In the genomic region with DNA sequence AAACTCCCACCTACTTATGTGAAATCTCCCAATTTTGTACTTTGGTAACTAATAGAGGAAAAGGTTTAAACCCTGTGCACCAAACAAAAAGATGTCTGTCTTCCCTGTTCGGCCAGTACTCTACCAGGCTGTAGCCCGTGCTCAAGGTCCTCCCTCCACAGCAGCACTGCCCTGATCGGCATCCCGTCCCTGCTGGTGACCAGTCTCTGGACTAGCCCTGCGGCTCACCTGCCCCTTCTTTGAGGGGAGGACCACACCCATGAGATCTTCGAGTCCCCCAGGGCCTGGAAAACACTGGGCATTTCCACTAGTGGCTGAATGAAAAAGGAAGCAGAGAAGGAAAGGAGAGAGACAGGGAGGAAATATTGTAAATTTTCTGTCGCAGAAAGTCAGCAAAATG, we compare ENCODE assay signal across 23 cellular contexts. TPM values are rescaled to one million over a fixed set of nuclear protein-coding genes. Genes with fewer than 3 reads are reported as not detected.
DNase-seq lines count a peak whose midpoint lies in the region; ATAC-seq and TF ChIP-seq lines count a peak whose summit lies in the region.
"Had no signal": no experiment of that assay in that cellular context is flagged by ENCODE, and none has a peak within 500 bp of the region (broad histone marks: within the 10 kb centered on the region; RNA-seq: fewer than 3 reads in every experiment).

No MANE protein-coding gene starts in this region.

- no peak overlapping the region for H2AFZ ChIP-seq in ACC112 (ENCODE audit: low read length, unreplicated experiment)

- peaks cover 70% of the 10 kb centered on the region for H3K79me2 ChIP-seq in ACC112 (ENCODE audit: control insufficient read depth, insufficient read depth, low read length, unreplicated experiment)

- H3K4me3 ChIP-seq in ACC112 (ENCODE audit: low read depth, low read length) (peak overlapping the region; percentile 99), fibroblast of villous mesenchyme (ENCODE audit: low read depth, low read length) (peak overlapping the region; percentile 10)
- H3K4me3 ChIP-seq: tibial nerve had no signal

- peaks cover 27% of the 10 kb centered on the region for H3K36me3 Mint-ChIP-seq in WTC11
- H3K36me3 Mint-ChIP-seq in nephron progenitor cell (ENCODE audit: low read depth) = no peaks in the 10 kb centered on the region
- H3K36me3 Mint-ChIP-seq: activated CD4-positive, alpha-beta memory T cell treated with anti-CD3 and anti-CD28 coated beads for 36 hours; activated naive CD4-positive, alpha-beta T cell treated with anti-CD3 and anti-CD28 coated beads, Interleukin-2, amount 50 U/mL, for 24 hours; CD4-positive, alpha-beta memory T cell had no signal

- H3K4me1 ChIP-seq in ACC112 (ENCODE audit: control insufficient read depth, insufficient read depth, low read length, unreplicated experiment) = peaks cover 20% of the 10 kb centered on the region

- no peaks in the 10 kb centered on the region for H3K36me3 ChIP-seq in ACC112 (ENCODE audit: insufficient read depth, low read length)
- H3K36me3 ChIP-seq: tibial nerve had no signal

- CTCF ChIA-PET in WTC11 (lab: Charles Lee) = interaction anchor here (0.9 to 1.0 kb wide), 2 partner anchors 19 to 57 kb away, joined by 5 to 6 read pairs; no protein-coding TSS in a partner anchor

- DNase-seq in WTC11 (ENCODE audit: low spot score) = no peak
- DNase-seq in fibroblast of villous mesenchyme (ENCODE audit: low read depth) = no peak
- DNase-seq in nephron progenitor cell = no peak
- no peak for DNase-seq in COLO668 (lab: John Stamatoyannopoulos, UW; ENCODE audit: unreplicated experiment)
- no peak for DNase-seq in activated gamma-delta T cell (lab: John Stamatoyannopoulos, UW)
- DNase-seq in effector CD8-positive, alpha-beta T cell (lab: John Stamatoyannopoulos, UW) = no peak
- no peak for DNase-seq in HT-29 (ENCODE audit: low spot score)
- DNase-seq: activated CD4-positive, alpha-beta memory T cell treated with anti-CD3 and anti-CD28 coated beads for 36 hours; activated CD8-positive, alpha-beta memory T cell treated with anti-CD3 and anti-CD28 coated beads, Interleukin-2, amount 50 U/mL, for 48 hours; AML-193; CD4-positive, alpha-beta memory T cell; central memory CD4-positive, alpha-beta T cell; mammary epithelial cell; NCI-H1048; NCI-H2029 treated with DMSO at 0.1 percent for 48 hours; NCI-H226; NCI-H774 had no signal

- H3K27me3 Mint-ChIP-seq in WTC11 (ENCODE audit: low read depth) = peaks cover 17% of the 10 kb centered on the region
- H3K27me3 Mint-ChIP-seq in nephron progenitor cell (ENCODE audit: low read depth, poor library complexity) = peaks cover 26% of the 10 kb centered on the region

- peak overlapping the region; percentile 89 for H3K4me3 Mint-ChIP-seq in WTC11
- H3K4me3 Mint-ChIP-seq in nephron progenitor cell = peak overlapping the region; percentile 89
- H3K4me3 Mint-ChIP-seq: activated CD4-positive, alpha-beta memory T cell treated with anti-CD3 and anti-CD28 coated beads for 36 hours; activated naive CD4-positive, alpha-beta T cell treated with anti-CD3 and anti-CD28 coated beads, Interleukin-2, amount 50 U/mL, for 24 hours; stimulated activated naive CD8-positive, alpha-beta T cell treated with anti-CD3 and anti-CD28 coated beads, Interleukin-15, Interleukin-2, amounts not matched to agents 100 ng/mL and 50 ng/mL, for 24 hours had no signal

- ATAC-seq in WTC11 = no peak
- ATAC-seq: activated CD4-positive, CD25-positive, alpha-beta regulatory T cell treated with anti-CD3 and anti-CD28 coated beads, Interleukin-2, amount 50 U/mL, for 24 hours had no signal

- POLR2A ChIA-PET in WTC11 (lab: Charles Lee) = no interaction called here

- peak overlapping the region; percentile 78 for H3K27ac Mint-ChIP-seq in WTC11
- H3K27ac Mint-ChIP-seq in nephron progenitor cell = no peak overlapping the region
- H3K27ac Mint-ChIP-seq: activated CD4-positive, alpha-beta memory T cell treated with anti-CD3 and anti-CD28 coated beads for 36 hours; activated naive CD4-positive, alpha-beta T cell treated with anti-CD3 and anti-CD28 coated beads, Interleukin-2, amount 50 U/mL, for 24 hours; stimulated activated naive CD8-positive, alpha-beta T cell treated with anti-CD3 and anti-CD28 coated beads, Interleukin-15, Interleukin-2, amounts not matched to agents 100 ng/mL and 50 ng/mL, for 24 hours had no signal

- H3K9me3 Mint-ChIP-seq in WTC11 = no peaks in the 10 kb centered on the region
- no peaks in the 10 kb centered on the region for H3K9me3 Mint-ChIP-seq in nephron progenitor cell
- H3K9me3 Mint-ChIP-seq: activated CD4-positive, alpha-beta memory T cell treated with anti-CD3 and anti-CD28 coated beads for 36 hours; activated naive CD4-positive, alpha-beta T cell treated with anti-CD3 and anti-CD28 coated beads, Interleukin-2, amount 50 U/mL, for 24 hours; CD4-positive, alpha-beta memory T cell; stimulated activated naive CD8-positive, alpha-beta T cell treated with anti-CD3 and anti-CD28 coated beads, Interleukin-15, Interleukin-2, amounts not matched to agents 100 ng/mL and 50 ng/mL, for 24 hours had no signal

- TF ChIP-seq CTCF in WTC11 (IDR thresholded peaks at IDR 0.05) (no peak), fibroblast of villous mesenchyme (IDR thresholded peaks at IDR 0.05; ENCODE audit: insufficient read depth, low read depth, low read length) (no peak), nephron progenitor cell (IDR thresholded peaks at IDR 0.05) (no peak)

- no peaks in the 10 kb centered on the region for H3K27me3 ChIP-seq in ACC112 (ENCODE audit: insufficient read depth, low read length)

- H3K4me1 Mint-ChIP-seq in WTC11 (peaks cover 72% of the 10 kb centered on the region), nephron progenitor cell (peaks cover 68% of the 10 kb centered on the region)

- H3K27ac ChIP-seq in ACC112 (ENCODE audit: low read depth, low read length) = no peak overlapping the region
- H3K27ac ChIP-seq: tibial nerve had no signal

TF ChIP-seq in WTC11, 78 proteins besides CTCF, POLR2A, EP300 and RAD21:
- TF ChIP-seq CREB1 (CRISPR knock-in tag; IDR thresholded peaks at IDR 0.05) (no peak), ZBTB21 (CRISPR knock-in tag; IDR thresholded peaks at IDR 0.05; ENCODE audit: borderline replicate concordance) (no peak), ZNF263 (CRISPR knock-in tag; IDR thresholded peaks at IDR 0.05; ENCODE audit: low read depth) (no peak), ETV6 (CRISPR knock-in tag; IDR thresholded peaks at IDR 0.05) (no peak), JAZF1 (CRISPR knock-in tag; IDR thresholded peaks at IDR 0.05) (no peak), TCF7 (CRISPR knock-in tag; IDR thresholded peaks at IDR 0.05; ENCODE audit: low read depth) (no peak), ZNF671 (CRISPR knock-in tag; IDR thresholded peaks at IDR 0.05) (no peak), GABPB1 (CRISPR knock-in tag; IDR thresholded peaks at IDR 0.05) (no peak)
- TF ChIP-seq, protein P1, sequence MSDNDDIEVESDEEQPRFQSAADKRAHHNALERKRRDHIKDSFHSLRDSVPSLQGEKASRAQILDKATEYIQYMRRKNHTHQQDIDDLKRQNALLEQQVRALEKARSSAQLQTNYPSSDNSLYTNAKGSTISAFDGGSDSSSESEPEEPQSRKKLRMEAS (CRISPR knock-in tag; IDR thresholded peaks at IDR 0.05) = no peak
- TF ChIP-seq, protein P2, sequence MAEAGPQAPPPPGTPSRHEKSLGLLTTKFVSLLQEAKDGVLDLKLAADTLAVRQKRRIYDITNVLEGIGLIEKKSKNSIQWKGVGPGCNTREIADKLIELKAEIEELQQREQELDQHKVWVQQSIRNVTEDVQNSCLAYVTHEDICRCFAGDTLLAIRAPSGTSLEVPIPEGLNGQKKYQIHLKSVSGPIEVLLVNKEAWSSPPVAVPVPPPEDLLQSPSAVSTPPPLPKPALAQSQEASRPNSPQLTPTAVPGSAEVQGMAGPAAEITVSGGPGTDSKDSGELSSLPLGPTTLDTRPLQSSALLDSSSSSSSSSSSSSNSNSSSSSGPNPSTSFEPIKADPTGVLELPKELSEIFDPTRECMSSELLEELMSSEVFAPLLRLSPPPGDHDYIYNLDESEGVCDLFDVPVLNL (CRISPR knock-in tag; IDR thresholded peaks at IDR 0.05; ENCODE audit: borderline replicate concordance, low read depth) = no peak
TF ChIP-seq in WTC11: peak in this region for 0.

RNA-seq across cellular contexts. Expression of a gene that starts 2.8 kb away (rescaled TPM):
- total RNA-seq in WTC11 (2021) (124 to 138 TPM (median 136 TPM) in 3 replicates), fibroblast of villous mesenchyme (25.4 and 28.9 TPM in 2 replicates)
- 0.10 TPM in 1 of 2 replicates, not detected in the other for total RNA-seq in HT-29 (2014; rRNA removed; shearing (Covaris generic))
- total RNA-seq: T-helper 1 cell treated with Interleukin-12 subunit alpha and Interleukin-12 subunit beta and Interleukin-4 antibody, amounts not matched to agents 30 ng/mL and 1 ng/mL, for 36 hours had no signal

RNA-seq across cellular contexts. Expression of a gene that starts 58.4 kb away (rescaled TPM):
- 42.4 to 42.9 TPM (median 42.9 TPM) in 3 replicates for total RNA-seq in WTC11 (2021)
- total RNA-seq in fibroblast of villous mesenchyme = 26.1 and 33.2 TPM in 2 replicates
- 22.3 and 24.0 TPM in 2 replicates for total RNA-seq in HT-29 (2014; rRNA removed; shearing (Covaris generic))

Comparison
In these comparisons a context has a peak if more than half of its experiments do, and no peak if none do; other contexts are left out.
1. RNA of a gene that starts 2.8 kb away (total RNA-seq): 124 to 138 TPM in WTC11 and 25.4 to 28.9 TPM in fibroblast of villous mesenchyme; 0.10 TPM in HT-29; every median in the first group is over 10 times any median in the second.